1 cellular context compared by ENCODE assay signal in the genomic region with DNA sequence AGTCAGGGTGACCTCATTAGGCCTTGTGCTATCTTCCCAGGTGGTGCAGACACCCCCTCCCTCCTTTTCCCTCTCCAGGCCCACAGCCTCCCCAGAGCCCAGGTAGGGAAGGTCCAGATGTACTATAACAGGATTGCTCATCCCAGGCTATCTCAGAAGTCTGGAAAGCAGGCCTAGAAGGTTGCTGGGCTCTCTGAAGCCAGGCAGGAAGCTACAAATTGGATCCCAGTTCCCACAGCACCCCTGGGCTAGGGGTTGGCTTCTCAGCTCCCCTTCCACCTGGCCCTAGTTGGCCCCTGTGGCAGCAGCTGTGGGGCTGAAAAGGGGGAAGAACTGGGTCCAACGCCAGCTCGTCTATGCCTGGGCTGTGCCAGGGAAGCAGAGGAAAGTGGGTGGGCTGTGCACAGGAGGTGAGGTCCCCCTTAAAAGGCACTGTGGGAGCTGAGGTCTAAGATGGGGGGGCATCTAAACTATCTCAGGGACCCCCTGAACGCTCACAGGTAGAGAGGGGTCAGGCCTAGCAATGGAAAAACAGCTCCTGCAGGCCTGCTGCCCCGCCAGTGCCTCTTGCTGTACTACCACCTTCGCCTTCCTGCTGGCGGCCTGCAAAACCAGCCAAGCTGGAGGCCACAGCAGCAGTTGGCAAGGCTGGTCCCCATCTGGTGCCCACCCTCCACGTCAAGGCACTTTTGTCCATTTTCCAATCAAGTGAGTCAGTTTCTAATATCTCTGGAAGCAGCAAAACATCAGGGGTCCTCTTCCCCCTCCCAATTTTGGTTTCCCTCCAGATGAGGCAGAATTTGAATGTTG.
TF ChIP-seq lines count a peak whose summit lies in the region.

No MANE protein-coding gene starts in this region.

TF ChIP-seq in K562, 482 proteins besides CTCF, POLR2A, EP300 and RAD21 (continued from another document and continues in another):
- TF ChIP-seq, protein P1, sequence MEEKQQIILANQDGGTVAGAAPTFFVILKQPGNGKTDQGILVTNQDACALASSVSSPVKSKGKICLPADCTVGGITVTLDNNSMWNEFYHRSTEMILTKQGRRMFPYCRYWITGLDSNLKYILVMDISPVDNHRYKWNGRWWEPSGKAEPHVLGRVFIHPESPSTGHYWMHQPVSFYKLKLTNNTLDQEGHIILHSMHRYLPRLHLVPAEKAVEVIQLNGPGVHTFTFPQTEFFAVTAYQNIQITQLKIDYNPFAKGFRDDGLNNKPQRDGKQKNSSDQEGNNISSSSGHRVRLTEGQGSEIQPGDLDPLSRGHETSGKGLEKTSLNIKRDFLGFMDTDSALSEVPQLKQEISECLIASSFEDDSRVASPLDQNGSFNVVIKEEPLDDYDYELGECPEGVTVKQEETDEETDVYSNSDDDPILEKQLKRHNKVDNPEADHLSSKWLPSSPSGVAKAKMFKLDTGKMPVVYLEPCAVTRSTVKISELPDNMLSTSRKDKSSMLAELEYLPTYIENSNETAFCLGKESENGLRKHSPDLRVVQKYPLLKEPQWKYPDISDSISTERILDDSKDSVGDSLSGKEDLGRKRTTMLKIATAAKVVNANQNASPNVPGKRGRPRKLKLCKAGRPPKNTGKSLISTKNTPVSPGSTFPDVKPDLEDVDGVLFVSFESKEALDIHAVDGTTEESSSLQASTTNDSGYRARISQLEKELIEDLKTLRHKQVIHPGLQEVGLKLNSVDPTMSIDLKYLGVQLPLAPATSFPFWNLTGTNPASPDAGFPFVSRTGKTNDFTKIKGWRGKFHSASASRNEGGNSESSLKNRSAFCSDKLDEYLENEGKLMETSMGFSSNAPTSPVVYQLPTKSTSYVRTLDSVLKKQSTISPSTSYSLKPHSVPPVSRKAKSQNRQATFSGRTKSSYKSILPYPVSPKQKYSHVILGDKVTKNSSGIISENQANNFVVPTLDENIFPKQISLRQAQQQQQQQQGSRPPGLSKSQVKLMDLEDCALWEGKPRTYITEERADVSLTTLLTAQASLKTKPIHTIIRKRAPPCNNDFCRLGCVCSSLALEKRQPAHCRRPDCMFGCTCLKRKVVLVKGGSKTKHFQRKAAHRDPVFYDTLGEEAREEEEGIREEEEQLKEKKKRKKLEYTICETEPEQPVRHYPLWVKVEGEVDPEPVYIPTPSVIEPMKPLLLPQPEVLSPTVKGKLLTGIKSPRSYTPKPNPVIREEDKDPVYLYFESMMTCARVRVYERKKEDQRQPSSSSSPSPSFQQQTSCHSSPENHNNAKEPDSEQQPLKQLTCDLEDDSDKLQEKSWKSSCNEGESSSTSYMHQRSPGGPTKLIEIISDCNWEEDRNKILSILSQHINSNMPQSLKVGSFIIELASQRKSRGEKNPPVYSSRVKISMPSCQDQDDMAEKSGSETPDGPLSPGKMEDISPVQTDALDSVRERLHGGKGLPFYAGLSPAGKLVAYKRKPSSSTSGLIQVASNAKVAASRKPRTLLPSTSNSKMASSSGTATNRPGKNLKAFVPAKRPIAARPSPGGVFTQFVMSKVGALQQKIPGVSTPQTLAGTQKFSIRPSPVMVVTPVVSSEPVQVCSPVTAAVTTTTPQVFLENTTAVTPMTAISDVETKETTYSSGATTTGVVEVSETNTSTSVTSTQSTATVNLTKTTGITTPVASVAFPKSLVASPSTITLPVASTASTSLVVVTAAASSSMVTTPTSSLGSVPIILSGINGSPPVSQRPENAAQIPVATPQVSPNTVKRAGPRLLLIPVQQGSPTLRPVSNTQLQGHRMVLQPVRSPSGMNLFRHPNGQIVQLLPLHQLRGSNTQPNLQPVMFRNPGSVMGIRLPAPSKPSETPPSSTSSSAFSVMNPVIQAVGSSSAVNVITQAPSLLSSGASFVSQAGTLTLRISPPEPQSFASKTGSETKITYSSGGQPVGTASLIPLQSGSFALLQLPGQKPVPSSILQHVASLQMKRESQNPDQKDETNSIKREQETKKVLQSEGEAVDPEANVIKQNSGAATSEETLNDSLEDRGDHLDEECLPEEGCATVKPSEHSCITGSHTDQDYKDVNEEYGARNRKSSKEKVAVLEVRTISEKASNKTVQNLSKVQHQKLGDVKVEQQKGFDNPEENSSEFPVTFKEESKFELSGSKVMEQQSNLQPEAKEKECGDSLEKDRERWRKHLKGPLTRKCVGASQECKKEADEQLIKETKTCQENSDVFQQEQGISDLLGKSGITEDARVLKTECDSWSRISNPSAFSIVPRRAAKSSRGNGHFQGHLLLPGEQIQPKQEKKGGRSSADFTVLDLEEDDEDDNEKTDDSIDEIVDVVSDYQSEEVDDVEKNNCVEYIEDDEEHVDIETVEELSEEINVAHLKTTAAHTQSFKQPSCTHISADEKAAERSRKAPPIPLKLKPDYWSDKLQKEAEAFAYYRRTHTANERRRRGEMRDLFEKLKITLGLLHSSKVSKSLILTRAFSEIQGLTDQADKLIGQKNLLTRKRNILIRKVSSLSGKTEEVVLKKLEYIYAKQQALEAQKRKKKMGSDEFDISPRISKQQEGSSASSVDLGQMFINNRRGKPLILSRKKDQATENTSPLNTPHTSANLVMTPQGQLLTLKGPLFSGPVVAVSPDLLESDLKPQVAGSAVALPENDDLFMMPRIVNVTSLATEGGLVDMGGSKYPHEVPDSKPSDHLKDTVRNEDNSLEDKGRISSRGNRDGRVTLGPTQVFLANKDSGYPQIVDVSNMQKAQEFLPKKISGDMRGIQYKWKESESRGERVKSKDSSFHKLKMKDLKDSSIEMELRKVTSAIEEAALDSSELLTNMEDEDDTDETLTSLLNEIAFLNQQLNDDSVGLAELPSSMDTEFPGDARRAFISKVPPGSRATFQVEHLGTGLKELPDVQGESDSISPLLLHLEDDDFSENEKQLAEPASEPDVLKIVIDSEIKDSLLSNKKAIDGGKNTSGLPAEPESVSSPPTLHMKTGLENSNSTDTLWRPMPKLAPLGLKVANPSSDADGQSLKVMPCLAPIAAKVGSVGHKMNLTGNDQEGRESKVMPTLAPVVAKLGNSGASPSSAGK (IDR thresholded peaks at IDR 0.05): no peak
- TF ChIP-seq ZNF431 (CRISPR knock-in tag; IDR thresholded peaks at IDR 0.05) (no peak), RAD51 (IDR thresholded peaks at IDR 0.05; ENCODE audit: borderline replicate concordance, low read depth) (no peak), SP1 (CRISPR knock-in tag; IDR thresholded peaks at IDR 0.05) (0 out of 2 replicates have a peak, but pooled peaks have one; percentile 21), NFYB (IDR thresholded peaks at IDR 0.05; ENCODE audit: extremely low read depth, insufficient read length) (no peak), EGR1 (conservative IDR thresholded peaks at IDR 0.05) (no peak), BRF1 (IDR thresholded peaks at IDR 0.05; ENCODE audit: borderline replicate concordance, extremely low read depth, insufficient read length) (no peak)
- TF ChIP-seq, protein P2, sequence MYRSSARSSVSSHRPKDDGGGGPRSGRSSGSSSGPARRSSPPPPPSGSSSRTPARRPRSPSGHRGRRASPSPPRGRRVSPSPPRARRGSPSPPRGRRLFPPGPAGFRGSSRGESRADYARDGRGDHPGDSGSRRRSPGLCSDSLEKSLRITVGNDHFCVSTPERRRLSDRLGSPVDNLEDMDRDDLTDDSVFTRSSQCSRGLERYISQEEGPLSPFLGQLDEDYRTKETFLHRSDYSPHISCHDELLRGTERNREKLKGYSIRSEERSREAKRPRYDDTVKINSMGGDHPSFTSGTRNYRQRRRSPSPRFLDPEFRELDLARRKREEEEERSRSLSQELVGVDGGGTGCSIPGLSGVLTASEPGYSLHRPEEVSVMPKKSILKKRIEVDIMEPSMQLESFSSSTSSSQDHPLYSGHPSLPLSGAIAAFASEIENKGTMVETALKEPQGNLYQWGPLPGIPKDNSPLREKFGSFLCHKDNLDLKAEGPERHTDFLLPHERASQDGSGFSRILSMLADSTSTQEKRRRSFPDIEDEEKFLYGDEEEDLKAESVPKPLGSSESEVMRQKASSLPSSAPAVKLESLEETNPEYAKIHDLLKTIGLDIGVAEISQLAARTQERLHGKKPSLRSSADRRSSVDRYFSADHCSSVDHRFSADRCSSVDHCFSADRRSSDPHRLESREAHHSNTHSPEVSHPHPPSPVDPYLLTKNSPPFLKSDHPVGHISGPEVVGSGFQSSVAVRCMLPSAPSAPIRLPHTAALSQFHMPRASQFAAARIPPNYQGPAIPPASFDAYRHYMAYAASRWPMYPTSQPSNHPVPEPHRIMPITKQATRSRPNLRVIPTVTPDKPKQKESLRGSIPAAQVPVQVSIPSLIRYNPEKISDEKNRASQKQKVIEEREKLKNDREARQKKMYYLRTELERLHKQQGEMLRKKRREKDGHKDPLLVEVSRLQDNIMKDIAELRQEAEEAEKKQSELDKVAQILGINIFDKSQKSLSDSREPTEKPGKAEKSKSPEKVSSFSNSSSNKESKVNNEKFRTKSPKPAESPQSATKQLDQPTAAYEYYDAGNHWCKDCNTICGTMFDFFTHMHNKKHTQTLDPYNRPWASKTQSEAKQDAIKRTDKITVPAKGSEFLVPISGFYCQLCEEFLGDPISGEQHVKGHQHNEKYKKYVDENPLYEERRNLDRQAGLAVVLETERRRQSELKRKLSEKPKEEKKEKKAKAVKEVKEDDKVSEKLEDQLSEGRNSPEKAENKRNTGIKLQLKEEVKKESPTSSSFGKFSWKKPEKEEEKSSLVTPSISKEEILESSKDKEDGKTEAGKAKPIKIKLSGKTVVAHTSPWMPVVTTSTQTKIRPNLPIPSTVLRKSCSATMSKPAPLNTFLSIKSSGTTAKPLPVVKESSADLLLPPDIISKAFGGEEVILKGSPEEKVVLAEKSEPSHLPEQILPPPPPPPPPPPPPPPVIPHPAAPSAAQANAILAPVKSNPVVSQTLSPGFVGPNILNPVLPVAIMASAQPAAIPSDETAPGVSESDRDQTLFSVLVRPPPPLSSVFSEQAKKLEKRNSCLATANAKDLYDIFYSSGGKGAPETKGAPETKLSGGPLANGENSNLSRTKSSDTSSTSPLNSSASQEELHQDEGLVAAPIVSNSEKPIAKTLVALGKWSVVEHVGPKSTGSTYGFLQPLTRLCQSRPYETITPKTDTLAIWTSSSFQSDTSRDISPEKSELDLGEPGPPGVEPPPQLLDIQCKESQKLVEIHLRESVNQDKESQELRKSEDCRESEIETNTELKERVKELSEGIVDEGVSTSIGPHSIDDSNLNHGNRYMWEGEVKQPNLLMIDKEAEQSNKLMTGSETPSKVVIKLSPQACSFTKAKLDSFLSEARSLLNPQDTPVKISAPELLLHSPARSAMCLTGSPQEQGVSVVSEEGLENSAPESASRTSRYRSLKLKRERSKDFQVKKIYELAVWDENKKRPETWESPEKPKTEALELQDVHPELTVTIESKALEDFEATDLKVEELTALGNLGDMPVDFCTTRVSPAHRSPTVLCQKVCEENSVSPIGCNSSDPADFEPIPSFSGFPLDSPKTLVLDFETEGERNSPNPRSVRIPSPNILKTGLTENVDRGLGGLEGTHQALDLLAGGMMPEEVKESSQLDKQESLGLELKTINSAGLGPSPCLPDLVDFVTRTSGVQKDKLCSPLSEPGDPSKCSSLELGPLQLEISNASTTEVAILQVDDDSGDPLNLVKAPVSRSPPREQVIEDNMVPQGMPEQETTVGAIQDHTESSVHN (IDR thresholded peaks at IDR 0.05; ENCODE audit: borderline replicate concordance in 1 of 2, low read depth in 1 of 2): no peak
- TF ChIP-seq, protein P3, sequence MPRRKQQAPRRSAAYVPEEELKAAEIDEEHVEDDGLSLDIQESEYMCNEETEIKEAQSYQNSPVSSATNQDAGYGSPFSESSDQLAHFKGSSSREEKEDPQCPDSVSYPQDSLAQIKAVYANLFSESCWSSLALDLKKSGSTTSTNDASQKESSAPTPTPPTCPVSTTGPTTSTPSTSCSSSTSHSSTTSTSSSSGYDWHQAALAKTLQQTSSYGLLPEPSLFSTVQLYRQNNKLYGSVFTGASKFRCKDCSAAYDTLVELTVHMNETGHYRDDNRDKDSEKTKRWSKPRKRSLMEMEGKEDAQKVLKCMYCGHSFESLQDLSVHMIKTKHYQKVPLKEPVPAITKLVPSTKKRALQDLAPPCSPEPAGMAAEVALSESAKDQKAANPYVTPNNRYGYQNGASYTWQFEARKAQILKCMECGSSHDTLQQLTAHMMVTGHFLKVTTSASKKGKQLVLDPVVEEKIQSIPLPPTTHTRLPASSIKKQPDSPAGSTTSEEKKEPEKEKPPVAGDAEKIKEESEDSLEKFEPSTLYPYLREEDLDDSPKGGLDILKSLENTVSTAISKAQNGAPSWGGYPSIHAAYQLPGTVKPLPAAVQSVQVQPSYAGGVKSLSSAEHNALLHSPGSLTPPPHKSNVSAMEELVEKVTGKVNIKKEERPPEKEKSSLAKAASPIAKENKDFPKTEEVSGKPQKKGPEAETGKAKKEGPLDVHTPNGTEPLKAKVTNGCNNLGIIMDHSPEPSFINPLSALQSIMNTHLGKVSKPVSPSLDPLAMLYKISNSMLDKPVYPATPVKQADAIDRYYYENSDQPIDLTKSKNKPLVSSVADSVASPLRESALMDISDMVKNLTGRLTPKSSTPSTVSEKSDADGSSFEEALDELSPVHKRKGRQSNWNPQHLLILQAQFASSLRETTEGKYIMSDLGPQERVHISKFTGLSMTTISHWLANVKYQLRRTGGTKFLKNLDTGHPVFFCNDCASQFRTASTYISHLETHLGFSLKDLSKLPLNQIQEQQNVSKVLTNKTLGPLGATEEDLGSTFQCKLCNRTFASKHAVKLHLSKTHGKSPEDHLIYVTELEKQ (CRISPR knock-in tag; IDR thresholded peaks at IDR 0.05): no peak
- TF ChIP-seq, protein P4, sequence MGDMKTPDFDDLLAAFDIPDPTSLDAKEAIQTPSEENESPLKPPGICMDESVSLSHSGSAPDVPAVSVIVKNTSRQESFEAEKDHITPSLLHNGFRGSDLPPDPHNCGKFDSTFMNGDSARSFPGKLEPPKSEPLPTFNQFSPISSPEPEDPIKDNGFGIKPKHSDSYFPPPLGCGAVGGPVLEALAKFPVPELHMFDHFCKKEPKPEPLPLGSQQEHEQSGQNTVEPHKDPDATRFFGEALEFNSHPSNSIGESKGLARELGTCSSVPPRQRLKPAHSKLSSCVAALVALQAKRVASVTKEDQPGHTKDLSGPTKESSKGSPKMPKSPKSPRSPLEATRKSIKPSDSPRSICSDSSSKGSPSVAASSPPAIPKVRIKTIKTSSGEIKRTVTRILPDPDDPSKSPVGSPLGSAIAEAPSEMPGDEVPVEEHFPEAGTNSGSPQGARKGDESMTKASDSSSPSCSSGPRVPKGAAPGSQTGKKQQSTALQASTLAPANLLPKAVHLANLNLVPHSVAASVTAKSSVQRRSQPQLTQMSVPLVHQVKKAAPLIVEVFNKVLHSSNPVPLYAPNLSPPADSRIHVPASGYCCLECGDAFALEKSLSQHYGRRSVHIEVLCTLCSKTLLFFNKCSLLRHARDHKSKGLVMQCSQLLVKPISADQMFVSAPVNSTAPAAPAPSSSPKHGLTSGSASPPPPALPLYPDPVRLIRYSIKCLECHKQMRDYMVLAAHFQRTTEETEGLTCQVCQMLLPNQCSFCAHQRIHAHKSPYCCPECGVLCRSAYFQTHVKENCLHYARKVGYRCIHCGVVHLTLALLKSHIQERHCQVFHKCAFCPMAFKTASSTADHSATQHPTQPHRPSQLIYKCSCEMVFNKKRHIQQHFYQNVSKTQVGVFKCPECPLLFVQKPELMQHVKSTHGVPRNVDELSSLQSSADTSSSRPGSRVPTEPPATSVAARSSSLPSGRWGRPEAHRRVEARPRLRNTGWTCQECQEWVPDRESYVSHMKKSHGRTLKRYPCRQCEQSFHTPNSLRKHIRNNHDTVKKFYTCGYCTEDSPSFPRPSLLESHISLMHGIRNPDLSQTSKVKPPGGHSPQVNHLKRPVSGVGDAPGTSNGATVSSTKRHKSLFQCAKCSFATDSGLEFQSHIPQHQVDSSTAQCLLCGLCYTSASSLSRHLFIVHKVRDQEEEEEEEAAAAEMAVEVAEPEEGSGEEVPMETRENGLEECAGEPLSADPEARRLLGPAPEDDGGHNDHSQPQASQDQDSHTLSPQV (IDR thresholded peaks at IDR 0.05): no peak
- TF ChIP-seq, protein P5, sequence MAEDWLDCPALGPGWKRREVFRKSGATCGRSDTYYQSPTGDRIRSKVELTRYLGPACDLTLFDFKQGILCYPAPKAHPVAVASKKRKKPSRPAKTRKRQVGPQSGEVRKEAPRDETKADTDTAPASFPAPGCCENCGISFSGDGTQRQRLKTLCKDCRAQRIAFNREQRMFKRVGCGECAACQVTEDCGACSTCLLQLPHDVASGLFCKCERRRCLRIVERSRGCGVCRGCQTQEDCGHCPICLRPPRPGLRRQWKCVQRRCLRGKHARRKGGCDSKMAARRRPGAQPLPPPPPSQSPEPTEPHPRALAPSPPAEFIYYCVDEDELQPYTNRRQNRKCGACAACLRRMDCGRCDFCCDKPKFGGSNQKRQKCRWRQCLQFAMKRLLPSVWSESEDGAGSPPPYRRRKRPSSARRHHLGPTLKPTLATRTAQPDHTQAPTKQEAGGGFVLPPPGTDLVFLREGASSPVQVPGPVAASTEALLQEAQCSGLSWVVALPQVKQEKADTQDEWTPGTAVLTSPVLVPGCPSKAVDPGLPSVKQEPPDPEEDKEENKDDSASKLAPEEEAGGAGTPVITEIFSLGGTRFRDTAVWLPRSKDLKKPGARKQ (CRISPR knock-in tag; IDR thresholded peaks at IDR 0.05): no peak
